Comparison of ENCODE assay signal across 8 cellular contexts in the genomic region with DNA sequence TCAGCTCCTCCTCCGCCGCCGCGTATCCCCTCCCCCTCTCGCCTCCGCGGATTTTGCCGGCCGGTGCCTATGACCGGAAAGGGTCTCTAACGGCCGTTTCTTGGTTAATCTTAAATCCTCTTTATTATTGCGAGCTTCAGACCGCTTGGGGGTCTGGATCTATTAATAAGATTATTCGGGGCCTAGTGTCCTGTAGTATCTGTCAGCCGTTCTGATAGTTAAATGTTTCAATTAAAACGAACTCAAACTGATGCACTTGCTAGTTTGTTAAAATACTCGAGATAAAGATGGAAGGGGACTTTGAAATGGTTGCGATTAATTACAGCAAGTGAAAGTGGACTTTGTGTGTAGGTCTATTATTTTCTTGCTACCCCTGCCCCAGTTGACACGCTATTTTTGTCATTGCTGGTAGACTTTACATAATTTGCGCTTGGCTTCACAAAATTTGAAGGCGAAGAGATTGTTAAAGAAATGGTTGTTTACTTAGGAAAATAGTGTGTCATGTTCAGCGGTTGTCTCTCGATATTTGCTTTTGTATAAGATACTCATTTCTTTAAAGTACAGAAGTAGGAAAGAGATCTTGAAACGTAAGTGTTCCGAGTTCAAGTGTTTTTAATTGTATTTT. TPM values are rescaled to one million over a fixed set of nuclear protein-coding genes. Genes with fewer than 3 reads are reported as not detected.
DNase-seq lines count a peak whose midpoint lies in the region; ATAC-seq and TF ChIP-seq lines count a peak whose summit lies in the region.

No MANE protein-coding gene starts in this region.

- H3K4me3 ChIP-seq in OCI-LY7 (ENCODE audit: low read depth, low read length, poor library complexity, severe bottlenecking) (peak overlapping the region; percentile 99), body of pancreas (peak overlapping the region; percentile 69 to 84)

- intact Hi-C loops in activated naive CD4-positive, alpha-beta T cell treated with anti-CD3 and anti-CD28 coated beads for 36 hours (cut with micrococcal nuclease) = loop anchor here (1.0 to 5.0 kb wide), 6 partner anchors 15 to 817 kb away; partner anchors contain the start of gene DONSON
- intact Hi-C loops in OCI-LY7 (cut with micrococcal nuclease; ENCODE audit: unreplicated experiment) (loop anchor here (2.0 to 5.0 kb wide), 7 partner anchors 45 to 931 kb away; partner anchors contain the start of genes CFAP298, CRYZL1, DNAJC28 and DONSON), body of pancreas (cut with DNase I) (no loop called here), left colon (cut with DNase I, micrococcal nuclease) (no loop called here)

- H3K36me3 Mint-ChIP-seq in activated naive CD4-positive, alpha-beta T cell treated with anti-CD3 and anti-CD28 coated beads for 36 hours (ENCODE audit: low read depth) = peaks cover 43% of the 10 kb centered on the region

- H3K79me2 ChIP-seq in OCI-LY7 (ENCODE audit: insufficient read depth, low read depth, low read length) = peaks cover 93% of the 10 kb centered on the region

- CTCF ChIA-PET in activated naive CD4-positive, alpha-beta T cell treated with anti-CD3 and anti-CD28 coated beads for 36 hours (lab: Charles Lee) = interaction anchor here (0.6 to 1.7 kb wide), 4 partner anchors 12 to 227 kb away, joined by 3 to 7 read pairs (median 3); partner anchors contain the start of gene DNAJC28
- CTCF ChIA-PET in OCI-LY7 (lab: Charles Lee; ENCODE audit: unreplicated experiment) = interaction anchor here (0.6 kb wide), 1 partner anchor 155 kb away, joined by 3 read pairs; no protein-coding TSS in a partner anchor

- peaks cover 73% of the 10 kb centered on the region for H3K36me3 ChIP-seq in OCI-LY7 (ENCODE audit: insufficient read depth, low read length)
- peaks cover 0 to 3% of the 10 kb centered on the region in 2 donors for H3K36me3 ChIP-seq in body of pancreas (replicated peaks in 1 of 2; ENCODE audit: insufficient read depth in 1 of 2, low read depth in 2 of 2)

- POLR2A ChIA-PET in OCI-LY7 (lab: Charles Lee) = interaction anchor here (0.6 to 2.0 kb wide), 16 partner anchors 13 to 1271 kb away, joined by 3 to 6 read pairs (median 3); partner anchors contain the start of genes DNAJC28, DONSON, IFNGR2 and TMEM50B

- H3K27me3 ChIP-seq in body of pancreas = no peaks in the 10 kb centered on the region

- H3K4me3 Mint-ChIP-seq in activated naive CD4-positive, alpha-beta T cell treated with anti-CD3 and anti-CD28 coated beads for 36 hours = peak overlapping the region; percentile 90

- TF ChIP-seq CTCF in OCI-LY7 (conservative IDR thresholded peaks at IDR 0.05; ENCODE audit: low read length) (no peak), body of pancreas (IDR thresholded peaks at IDR 0.05) (no peak)

- H3K9me2 ChIP-seq in OCI-LY7 (ENCODE audit: insufficient read depth, low read length) = no peaks in the 10 kb centered on the region

- peak overlapping the region; percentile 92 for H3K4me2 ChIP-seq in OCI-LY7 (ENCODE audit: low read length)

- H3K9me3 ChIP-seq in OCI-LY7 (ENCODE audit: low read length) (no peaks in the 10 kb centered on the region), body of pancreas (no peaks in the 10 kb centered on the region)

- H2AFZ ChIP-seq in OCI-LY7 (ENCODE audit: low read length) = no peak overlapping the region

- H3K27me3 Mint-ChIP-seq in activated naive CD4-positive, alpha-beta T cell treated with anti-CD3 and anti-CD28 coated beads for 36 hours (ENCODE audit: low read depth) = no peaks in the 10 kb centered on the region

- TF ChIP-seq POLR2A in body of pancreas (IDR thresholded peaks at IDR 0.05) = no peak

- peak; percentile 81 for DNase-seq in activated naive CD4-positive, alpha-beta T cell treated with anti-CD3 and anti-CD28 coated beads for 36 hours
- DNase-seq in activated naive CD4-positive, alpha-beta T cell treated with anti-CD3 and anti-CD28 coated beads, Interleukin-2, amount 50 U/mL, for 16 hours = no peak
- DNase-seq in OCI-LY7 (ENCODE audit: low spot score) (peak; percentile 18), body of pancreas (peak in 3 of 4 donors; percentile 60 to 69 (median 68)), left colon (peak; percentile 73 to 84)
- DNase-seq in stimulated activated CD4-positive, alpha-beta T cell treated with anti-CD3 and anti-CD28 coated beads, Interleukin-1b, Interleukin-23, amount 100 ng/mL, for 48 hours = peak; percentile 80

- H3K4me1 ChIP-seq in OCI-LY7 (ENCODE audit: insufficient read depth, low read length, poor library complexity, severe bottlenecking) (peaks cover 27% of the 10 kb centered on the region), body of pancreas (peaks cover 33% of the 10 kb centered on the region)

- H3K4me1 Mint-ChIP-seq in activated naive CD4-positive, alpha-beta T cell treated with anti-CD3 and anti-CD28 coated beads for 36 hours (ENCODE audit: low read depth) = peaks cover 37% of the 10 kb centered on the region

- no TSS peak for BruUV-seq in OCI-LY7 (replicated peaks; lab: Mats Ljungman, UMichigan)

- peak overlapping the region; percentile 95 for H3K27ac ChIP-seq in OCI-LY7 (ENCODE audit: low read depth, low read length, poor library complexity, severe bottlenecking)
- peak overlapping the region; percentile 93 to 99 (median 98) for H3K27ac ChIP-seq in body of pancreas

- peak overlapping the region; percentile 99 for H3K27ac Mint-ChIP-seq in activated naive CD4-positive, alpha-beta T cell treated with anti-CD3 and anti-CD28 coated beads for 36 hours

- ATAC-seq in body of pancreas (peak; percentile 21), left colon (peak; percentile 47), HG02571 (IDR thresholded peaks at IDR 0.05; ENCODE audit: unreplicated experiment) (no peak), HG02970 (IDR thresholded peaks at IDR 0.05; ENCODE audit: low FRiP score, unreplicated experiment) (no peak)

- 0% methylated on average over 26 of the region's 26 CpGs for WGBS in body of pancreas, 2 donors

- H3K9me3 Mint-ChIP-seq in activated naive CD4-positive, alpha-beta T cell treated with anti-CD3 and anti-CD28 coated beads for 36 hours = no peaks in the 10 kb centered on the region

- peaks cover 29% of the 10 kb centered on the region for H4K20me1 ChIP-seq in OCI-LY7 (ENCODE audit: insufficient read depth, low read length)

RNA-seq across cellular contexts. Expression of gene SON, which starts 0.8 kb away (rescaled TPM):
- total RNA-seq in activated naive CD4-positive, alpha-beta T cell treated with anti-CD3 and anti-CD28 coated beads for 36 hours = 100 to 1,000 TPM; 269 to 273 TPM
- 243 and 335 TPM in 2 replicates for total RNA-seq in OCI-LY7 (2014; rRNA removed; shearing (Covaris generic))
- total RNA-seq in OCI-LY7 (2022) (337 and 352 TPM in 2 replicates), body of pancreas (100 to 1,000 TPM; 118 to 235 TPM), left colon (100 to 1,000 TPM; 202 to 213 TPM)

RNA-seq across cellular contexts. Expression of gene GART, which starts 1.7 kb away (rescaled TPM):
- total RNA-seq in activated naive CD4-positive, alpha-beta T cell treated with anti-CD3 and anti-CD28 coated beads for 36 hours = 100 to 1,000 TPM; 234 to 237 TPM
- 104 and 112 TPM in 2 replicates for total RNA-seq in OCI-LY7 (2014; rRNA removed; shearing (Covaris generic))
- total RNA-seq in OCI-LY7 (2022) (179 and 198 TPM in 2 replicates), body of pancreas (10 to 100 TPM; 36.3 to 62.0 TPM), left colon (10 to 100 TPM; 48.9 to 57.7 TPM)

RNA-seq across cellular contexts. Expression of gene DONSON, which starts 44.9 kb away (rescaled TPM):
- total RNA-seq in activated naive CD4-positive, alpha-beta T cell treated with anti-CD3 and anti-CD28 coated beads for 36 hours = 10 to 100 TPM; 35.6 to 42.4 TPM
- 35.8 and 48.4 TPM in 2 replicates for total RNA-seq in OCI-LY7 (2014; rRNA removed; shearing (Covaris generic))
- total RNA-seq in OCI-LY7 (2022) (41.3 and 53.4 TPM in 2 replicates), body of pancreas (1 to 10 TPM; 5.6 to 6.5 TPM), left colon (1 to 10 TPM; 7.3 to 7.6 TPM)

RNA-seq across cellular contexts. Expression of gene DNAJC28, which starts 52.1 kb away (rescaled TPM):
- total RNA-seq in activated naive CD4-positive, alpha-beta T cell treated with anti-CD3 and anti-CD28 coated beads for 36 hours = under 1 TPM; 0.17 TPM
- total RNA-seq in OCI-LY7 (2014; rRNA removed; shearing (Covaris generic)) = 0.44 and 1.3 TPM in 2 replicates
- total RNA-seq in OCI-LY7 (2022) = 0.95 and 1.1 TPM in 2 replicates
- 1 to 10 TPM; 1.3 to 2.3 TPM for total RNA-seq in body of pancreas
- total RNA-seq in left colon = 1 to 10 TPM; 2.5 to 4.0 TPM

Comparison
In these comparisons a context has a peak if more than half of its experiments do, and no peak if none do; other contexts are left out.
1. ATAC-seq: peak in body of pancreas (single experiment) and left colon (single experiment); none in HG02571 (single experiment) and HG02970 (single experiment).
2. RNA of gene DONSON, which starts 44.9 kb away (total RNA-seq): 35.6 to 42.4 TPM in activated naive CD4-positive, alpha-beta T cell treated with anti-CD3 and anti-CD28 coated beads for 36 hours and 35.8 to 53.4 TPM in OCI-LY7; 7.3 to 7.6 TPM in left colon and 5.6 to 6.5 TPM in body of pancreas; every median in the first group is over 4 times any median in the second.
3. intact Hi-C loops: an anchor here in activated naive CD4-positive, alpha-beta T cell treated with anti-CD3 and anti-CD28 coated beads for 36 hours (1.0 to 5.0 kb wide) and OCI-LY7 (2.0 to 5.0 kb wide); none called in body of pancreas and left colon.